28 cellular contexts compared by ENCODE assay signal in genomic region chr9:20351715-20352114, GRCh38.
DNase-seq lines count a peak whose midpoint lies in the region; ATAC-seq, FAIRE-seq and TF ChIP-seq lines count a peak whose summit lies in the region.
"Had no signal": no experiment of that assay in that cellular context is flagged by ENCODE, and none has a peak within 500 bp of the region (broad histone marks: within the 10 kb centered on the region; RNA-seq: fewer than 3 reads in every experiment).

No MANE protein-coding gene starts in this region.

- H3K4me3 Mint-ChIP-seq in activated CD4-positive, alpha-beta T cell treated with anti-CD3 and anti-CD28 coated beads, Interleukin-2, amount 10 ng/mL, durations not matched to agents 7 days and 5 days: no peak overlapping the region
- H3K4me3 Mint-ChIP-seq: activated CD8-positive, alpha-beta T cell treated with anti-CD3 and anti-CD28 coated beads for 36 hours; activated naive CD4-positive, alpha-beta T cell treated with anti-CD3 and anti-CD28 coated beads for 36 hours; natural killer cell; T-helper 2 cell treated with Interferon-gamma antibody and Interleukin-4, amounts not matched to agents 5 μg/mL and 100 μg/mL, for 36 hours had no signal

- intact Hi-C loops in left ventricle myocardium superior (cut with micrococcal nuclease) (loop anchor here (10.0 kb wide), 1 partner anchor 273 kb away; the partner anchor contains the start of gene MLLT3), Right ventricle myocardium inferior (cut with DNase I) (loop anchor here (10.0 kb wide), 2 partner anchors 317 to 763 kb away; no protein-coding TSS in a partner anchor)

- H3K27ac Mint-ChIP-seq in activated CD4-positive, alpha-beta T cell treated with anti-CD3 and anti-CD28 coated beads, Interleukin-2, amount 10 ng/mL, durations not matched to agents 7 days and 5 days: no peak overlapping the region
- H3K27ac Mint-ChIP-seq: activated CD8-positive, alpha-beta T cell treated with anti-CD3 and anti-CD28 coated beads for 36 hours; activated naive CD4-positive, alpha-beta T cell treated with anti-CD3 and anti-CD28 coated beads for 36 hours; natural killer cell; T-helper 2 cell treated with Interferon-gamma antibody and Interleukin-4, amounts not matched to agents 5 μg/mL and 100 μg/mL, for 36 hours had no signal

- POLR2A ChIA-PET in activated CD4-positive, alpha-beta T cell treated with anti-CD3 and anti-CD28 coated beads, Interleukin-2, amount 10 ng/mL, durations not matched to agents 7 days and 5 days (lab: Charles Lee): no interaction called here

- peaks cover 50% of the 10 kb centered on the region for H3K4me1 Mint-ChIP-seq in activated CD4-positive, alpha-beta T cell treated with anti-CD3 and anti-CD28 coated beads, Interleukin-2, amount 10 ng/mL, durations not matched to agents 7 days and 5 days
- H3K4me1 Mint-ChIP-seq: natural killer cell had no signal

- CTCF ChIA-PET in activated CD4-positive, alpha-beta T cell treated with anti-CD3 and anti-CD28 coated beads, Interleukin-2, amount 10 ng/mL, durations not matched to agents 7 days and 5 days (lab: Charles Lee): no interaction called here

- ATAC-seq in left ventricle myocardium superior (peak; percentile 25), Right ventricle myocardium inferior (no peak), SK-N-SH treated with all-trans-retinoic acid at 6 μM for 48 hours (no peak)
- ATAC-seq: activated CD8-positive, alpha-beta T cell treated with anti-CD3 and anti-CD28 coated beads for 36 hours; mucosa of descending colon; natural killer cell; psoas muscle had no signal

- no peaks in the 10 kb centered on the region for H3K9me3 Mint-ChIP-seq in activated CD4-positive, alpha-beta T cell treated with anti-CD3 and anti-CD28 coated beads, Interleukin-2, amount 10 ng/mL, durations not matched to agents 7 days and 5 days
- H3K9me3 Mint-ChIP-seq: activated CD8-positive, alpha-beta T cell treated with anti-CD3 and anti-CD28 coated beads for 36 hours; activated naive CD4-positive, alpha-beta T cell treated with anti-CD3 and anti-CD28 coated beads for 36 hours; natural killer cell; T-helper 2 cell treated with Interferon-gamma antibody and Interleukin-4, amounts not matched to agents 5 μg/mL and 100 μg/mL, for 36 hours had no signal

- DNase-seq in left ventricle myocardium superior (no peak), Right ventricle myocardium inferior (ENCODE audit: missing footprints) (no peak), glomerular visceral epithelial cell (ENCODE audit: extremely low spot score) (peak; percentile 29), A172 (ENCODE audit: low spot score) (no peak), GM19239 (ENCODE audit: insufficient read length, low spot score) (no peak), T1000 (lab: John Stamatoyannopoulos, UW) (no peak)
- no peak for DNase-seq in activated CD4-positive, alpha-beta T cell treated with anti-CD3 and anti-CD28 coated beads, Interleukin-2, amount 10 ng/mL, durations not matched to agents 7 days and 5 days
- DNase-seq: ACHN; activated CD8-positive, alpha-beta memory T cell treated with anti-CD3 and anti-CD28 coated beads, Interleukin-2, amount 50 U/mL, for 48 hours; activated CD8-positive, alpha-beta T cell treated with anti-CD3 and anti-CD28 coated beads for 36 hours; activated naive CD4-positive, alpha-beta T cell treated with anti-CD3 and anti-CD28 coated beads for 36 hours; dorsolateral prefrontal cortex; islet precursor cell; mucosa of descending colon; natural killer cell; NCI-H1048; NCI-H2029; NCI-H526 treated with DMSO at 0.1 percent for 48 hours; PC-9; psoas muscle; SHP77; sigmoid colon; stimulated activated CD4-positive, alpha-beta T cell treated with anti-CD3 and anti-CD28 coated beads, Interleukin-12 subunit alpha, Interleukin-12 subunit beta, amount 100 ng/mL, for 4 hours; stimulated activated CD4-positive, alpha-beta T cell treated with anti-CD3 and anti-CD28 coated beads, Interleukin-2, amount 100 ng/mL, for 48 hours; stomach had no signal

- H3K36me3 Mint-ChIP-seq in activated CD4-positive, alpha-beta T cell treated with anti-CD3 and anti-CD28 coated beads, Interleukin-2, amount 10 ng/mL, durations not matched to agents 7 days and 5 days (ENCODE audit: low read depth): peaks cover 78% of the 10 kb centered on the region
- H3K36me3 Mint-ChIP-seq: natural killer cell had no signal

- FAIRE-seq in GM19239 (lab: Jason Lieb, UNC): no peak
- FAIRE-seq: G401.6 had no signal

- no peaks in the 10 kb centered on the region for H3K27me3 Mint-ChIP-seq in activated CD4-positive, alpha-beta T cell treated with anti-CD3 and anti-CD28 coated beads, Interleukin-2, amount 10 ng/mL, durations not matched to agents 7 days and 5 days
- H3K27me3 Mint-ChIP-seq: activated CD8-positive, alpha-beta T cell treated with anti-CD3 and anti-CD28 coated beads for 36 hours had no signal

TF ChIP-seq in SK-N-SH treated with all-trans-retinoic acid at 6 μM for 48 hours, 23 proteins besides CTCF, POLR2A, EP300 and RAD21:
- TF ChIP-seq ISL1 (CRISPR knock-in tag; IDR thresholded peaks at IDR 0.05) (peak; percentile 56), SNAI2 (CRISPR knock-in tag; IDR thresholded peaks at IDR 0.05) (no peak)
